17 cellular contexts compared by ENCODE assay signal in genomic region chr2:126436411-126436810, GRCh38.
A peak's percentile ranks its signal among the peaks of the same experiment; 100 is the strongest.
DNase-seq lines count a peak whose midpoint lies in the region; ATAC-seq and TF ChIP-seq lines count a peak whose summit lies in the region.
"Had no signal": no experiment of that assay in that cellular context is flagged by ENCODE, and none has a peak within 500 bp of the region (broad histone marks: within the 10 kb centered on the region; RNA-seq: fewer than 3 reads in every experiment).

No MANE protein-coding gene starts in this region.

- intact Hi-C loops in colonic mucosa (cut with DNase I), result no loop called here

- H3K27ac ChIP-seq in MM.1S (ENCODE audit: low read length) (peak overlapping the region; percentile 65), angular gyrus (ENCODE audit: low read depth, low read length) (peak overlapping the region; percentile 78), colonic mucosa (no peak overlapping the region)
- H3K27ac ChIP-seq: 22Rv1, BLaER1, C4-2B had no signal

- H3K4me3 ChIP-seq in MM.1S (ENCODE audit: low read length) (no peak overlapping the region), colonic mucosa (no peak overlapping the region)
- H3K4me3 ChIP-seq: BLaER1, GM23338 had no signal

- H3K9me3 ChIP-seq in MM.1S (replicated peaks; ENCODE audit: insufficient read depth, low read length) (no peaks in the 10 kb centered on the region), colonic mucosa (no peaks in the 10 kb centered on the region)
- H3K9me3 ChIP-seq: BLaER1, Caco-2 had no signal

- H4K20me1 ChIP-seq in MM.1S (ENCODE audit: insufficient read depth, low read length), result no peaks in the 10 kb centered on the region
- H4K20me1 ChIP-seq: BLaER1 had no signal

- TF ChIP-seq CTCF in MM.1S (IDR thresholded peaks at IDR 0.05; ENCODE audit: low read length) (no peak), colonic mucosa (IDR thresholded peaks at IDR 0.05) (no peak)

- no peaks in the 10 kb centered on the region for H3K36me3 ChIP-seq in MM.1S (replicated peaks; ENCODE audit: insufficient read depth, low read length)
- H3K36me3 ChIP-seq in colonic mucosa, result no peaks in the 10 kb centered on the region
- H3K36me3 ChIP-seq: BLaER1 had no signal

- no peaks in the 10 kb centered on the region for H3K9me2 ChIP-seq in MM.1S (replicated peaks; ENCODE audit: insufficient read depth, low read length)

- H3K4me2 ChIP-seq in MM.1S (ENCODE audit: low read depth, low read length), result peak overlapping the region; percentile 40
- H3K4me2 ChIP-seq: BLaER1, GM23338 had no signal

- peaks cover 9% of the 10 kb centered on the region; the same call in 1 of the 2 replicates for H3F3A ChIP-seq in MM.1S (ENCODE audit: insufficient read depth, low read length)

- no peak for ATAC-seq in GM21786 (IDR thresholded peaks at IDR 0.05; ENCODE audit: unreplicated experiment)
- ATAC-seq: CD8-positive, alpha-beta T cell; GM23338; HCT116 had no signal

- H3K9ac ChIP-seq in MM.1S (ENCODE audit: low read length), result no peak overlapping the region
- no peak overlapping the region for H3K9ac ChIP-seq in colonic mucosa (ENCODE audit: low read depth in 2 of 2, low read length in 2 of 2)
- H3K9ac ChIP-seq: BLaER1 had no signal

- H3K27me3 ChIP-seq in MM.1S (replicated peaks; ENCODE audit: insufficient read depth, low read length), result no peaks in the 10 kb centered on the region
- no peaks in the 10 kb centered on the region for H3K27me3 ChIP-seq in colonic mucosa
- H3K27me3 ChIP-seq: BLaER1 had no signal

- H2AFZ ChIP-seq in MM.1S (ENCODE audit: low read length), result 0 out of 2 replicates have a peak overlapping the region, but pooled peaks have one; percentile 25
- H2AFZ ChIP-seq: GM23338 had no signal

- DNase-seq in MM.1S, result peak; percentile 73
- peak; percentile 32 for DNase-seq in middle frontal gyrus (ENCODE audit: extremely low spot score, low spot score)
- no peak for DNase-seq in NCI-H1417 (lab: John Stamatoyannopoulos, UW)
- no peak for DNase-seq in colonic mucosa
- DNase-seq: Caco-2; CD4-positive, CD25-positive, alpha-beta regulatory T cell; CD8-positive, alpha-beta T cell; DMS153; DND-41; H9 had no signal

- H3K79me2 ChIP-seq in MM.1S (ENCODE audit: low read length), result no peaks in the 10 kb centered on the region

- H3K4me1 ChIP-seq in MM.1S (ENCODE audit: low read length) (peaks cover 14% of the 10 kb centered on the region), colonic mucosa (no peaks in the 10 kb centered on the region)
- H3K4me1 ChIP-seq: BLaER1, Caco-2 had no signal

Comparison
In these comparisons a context has a peak if more than half of its experiments do, and no peak if none do; other contexts are left out.
1. DNase-seq: peak in MM.1S (single experiment) and middle frontal gyrus (single experiment); none in NCI-H1417 (0 of 3) and colonic mucosa (single experiment).